Comparison of ENCODE assay signal across 20 cellular contexts in genomic region chr5:16453609-16454008, GRCh38. TPM values are rescaled to one million over a fixed set of nuclear protein-coding genes. Genes with fewer than 3 reads are reported as not detected.
DNase-seq lines count a peak whose midpoint lies in the region; ATAC-seq and TF ChIP-seq lines count a peak whose summit lies in the region.
"Had no signal": no experiment of that assay in that cellular context is flagged by ENCODE, and none has a peak within 500 bp of the region (broad histone marks: within the 10 kb centered on the region; RNA-seq: fewer than 3 reads in every experiment).

No MANE protein-coding gene starts in this region.

- intact Hi-C loops in OCI-LY7 (cut with micrococcal nuclease; ENCODE audit: unreplicated experiment) = no loop called here

- H3K27me3 ChIP-seq in GM23338 (ENCODE audit: insufficient read depth) (no peaks in the 10 kb centered on the region), endodermal cell (ENCODE audit: control insufficient read depth, insufficient read depth, low read length, poor library complexity, severe bottlenecking) (no peaks in the 10 kb centered on the region)
- H3K27me3 ChIP-seq: ascending aorta, pancreas, transverse colon had no signal

- no peak overlapping the region for H3K9ac ChIP-seq in endodermal cell (ENCODE audit: extremely low read depth, low read length, poor library complexity, severe bottlenecking)

- H3F3A ChIP-seq in GM23338 (replicated peaks; ENCODE audit: low read depth) = no peaks in the 10 kb centered on the region

- no TSS peak for BruUV-seq in OCI-LY7 (replicated peaks; lab: Mats Ljungman, UMichigan)

- H3K9me3 Mint-ChIP-seq in GM23338 (no peaks in the 10 kb centered on the region), endodermal cell (no peaks in the 10 kb centered on the region)
- H3K9me3 Mint-ChIP-seq: activated B cell treated with CpG ODN at 0.5 μM for 24 hours; activated CD4-positive, alpha-beta memory T cell treated with anti-CD3 and anti-CD28 coated beads, Interleukin-2, amount 10 ng/mL, durations not matched to agents 7 days and 5 days; activated naive CD4-positive, alpha-beta T cell treated with anti-CD3 and anti-CD28 coated beads, Interleukin-2, amount 10 ng/mL, durations not matched to agents 7 days and 5 days; naive thymus-derived CD4-positive, alpha-beta T cell; stimulated activated naive CD8-positive, alpha-beta T cell treated with anti-CD3 and anti-CD28 coated beads, Interleukin-15, Interleukin-2, amounts not matched to agents 100 ng/mL and 50 ng/mL, for 24 hours had no signal

- H3K4me1 Mint-ChIP-seq in GM23338 = peaks cover 7% of the 10 kb centered on the region; the same call in 1 of the 3 replicates
- H3K4me1 Mint-ChIP-seq in endodermal cell = peaks cover 17% of the 10 kb centered on the region

- POLR2A ChIA-PET in OCI-LY7 (lab: Charles Lee) = interaction anchor here (1.2 kb wide), 1 partner anchor 11 kb away, joined by 3 read pairs; no protein-coding TSS in a partner anchor

- H3K9me3 ChIP-seq in OCI-LY7 (ENCODE audit: low read length) (no peaks in the 10 kb centered on the region), endodermal cell (ENCODE audit: control insufficient read depth, low read length) (no peaks in the 10 kb centered on the region)
- H3K9me3 ChIP-seq: ascending aorta, pancreas, transverse colon had no signal

- H3K4me1 ChIP-seq in GM23338 (ENCODE audit: insufficient read depth) = no peaks in the 10 kb centered on the region
- H3K4me1 ChIP-seq in OCI-LY7 (ENCODE audit: insufficient read depth, low read length, poor library complexity, severe bottlenecking) = no peaks in the 10 kb centered on the region
- H3K4me1 ChIP-seq in endodermal cell (ENCODE audit: control insufficient read depth, insufficient read depth, low read length) = no peaks in the 10 kb centered on the region
- H3K4me1 ChIP-seq: ascending aorta had no signal

- no peak overlapping the region for H3K27ac ChIP-seq in C4-2B
- no peak overlapping the region for H3K27ac ChIP-seq in GM23338 (ENCODE audit: low read depth)
- no peak overlapping the region for H3K27ac ChIP-seq in OCI-LY7 (ENCODE audit: low read depth, low read length, poor library complexity, severe bottlenecking)
- no peak overlapping the region for H3K27ac ChIP-seq in endodermal cell (ENCODE audit: low read depth, low read length)
- H3K27ac ChIP-seq: ascending aorta, pancreas, transverse colon had no signal

- CTCF ChIA-PET in OCI-LY7 (lab: Charles Lee; ENCODE audit: unreplicated experiment) = no interaction called here

- H3K27me3 Mint-ChIP-seq in GM23338 (ENCODE audit: insufficient read depth, low read depth, poor library complexity) (no peaks in the 10 kb centered on the region), endodermal cell (ENCODE audit: insufficient read depth) (no peaks in the 10 kb centered on the region)
- H3K27me3 Mint-ChIP-seq: activated B cell treated with CpG ODN at 0.5 μM for 24 hours; activated CD4-positive, alpha-beta memory T cell treated with anti-CD3 and anti-CD28 coated beads, Interleukin-2, amount 10 ng/mL, durations not matched to agents 7 days and 5 days; activated naive CD4-positive, alpha-beta T cell treated with anti-CD3 and anti-CD28 coated beads, Interleukin-2, amount 10 ng/mL, durations not matched to agents 7 days and 5 days; naive thymus-derived CD4-positive, alpha-beta T cell; stimulated activated naive CD8-positive, alpha-beta T cell treated with anti-CD3 and anti-CD28 coated beads, Interleukin-15, Interleukin-2, amounts not matched to agents 100 ng/mL and 50 ng/mL, for 24 hours had no signal

- no peak overlapping the region for H3K27ac Mint-ChIP-seq in GM23338
- H3K27ac Mint-ChIP-seq in endodermal cell = no peak overlapping the region
- H3K27ac Mint-ChIP-seq: activated B cell treated with CpG ODN at 0.5 μM for 24 hours; activated CD4-positive, alpha-beta memory T cell treated with anti-CD3 and anti-CD28 coated beads, Interleukin-2, amount 10 ng/mL, durations not matched to agents 7 days and 5 days; activated naive CD4-positive, alpha-beta T cell treated with anti-CD3 and anti-CD28 coated beads, Interleukin-2, amount 10 ng/mL, durations not matched to agents 7 days and 5 days had no signal

- H4K20me1 ChIP-seq in GM23338 (replicated peaks; ENCODE audit: insufficient read depth) (no peaks in the 10 kb centered on the region), OCI-LY7 (ENCODE audit: insufficient read depth, low read length) (peaks cover 12% of the 10 kb centered on the region; the same call in 1 of the 2 replicates)

- in situ Hi-C loops in GM13977 (cut with MboI; ENCODE audit: low pct_unique_long_range_greater_than_20kb, low sequenced_read_pairs, unreplicated experiment) = loop anchor here (25.0 kb wide), 1 partner anchor 291 kb away; no protein-coding TSS in a partner anchor

- ATAC-seq in GM23338 = no peak
- ATAC-seq: naive thymus-derived CD4-positive, alpha-beta T cell had no signal

- DNase-seq in GM23338 (ENCODE audit: low spot score) (peak; percentile 23), OCI-LY7 (ENCODE audit: low spot score) (no peak), endodermal cell (no peak), GM13977 (ENCODE audit: low spot score) (no peak), OCI-M2 (lab: John Stamatoyannopoulos, UW; ENCODE audit: unreplicated experiment) (no peak)
- no peak for DNase-seq in stimulated activated CD4-positive, alpha-beta T cell treated with anti-CD3 and anti-CD28 coated beads, Interleukin-4, amount 100 ng/mL, for 24 hours
- DNase-seq: activated B cell treated with CpG ODN at 0.5 μM for 24 hours; activated CD4-positive, alpha-beta memory T cell treated with anti-CD3 and anti-CD28 coated beads, Interleukin-2, amount 10 ng/mL, durations not matched to agents 7 days and 5 days; activated naive CD4-positive, alpha-beta T cell treated with anti-CD3 and anti-CD28 coated beads, Interleukin-2, amount 10 ng/mL, durations not matched to agents 7 days and 5 days; activated T-cell treated with anti-CD3 and anti-CD28 coated beads, Interleukin-2, amount 50 U/mL, for 1 hour; head of caudate nucleus; mammary epithelial cell; naive thymus-derived CD4-positive, alpha-beta T cell; NCI-H1436 treated with DMSO at 0.1 percent for 48 hours; NCI-H345; pancreas; transverse colon had no signal

- no peak overlapping the region for H3K4me3 Mint-ChIP-seq in GM23338
- H3K4me3 Mint-ChIP-seq in endodermal cell = no peak overlapping the region
- H3K4me3 Mint-ChIP-seq: activated B cell treated with CpG ODN at 0.5 μM for 24 hours; activated CD4-positive, alpha-beta memory T cell treated with anti-CD3 and anti-CD28 coated beads, Interleukin-2, amount 10 ng/mL, durations not matched to agents 7 days and 5 days; activated naive CD4-positive, alpha-beta T cell treated with anti-CD3 and anti-CD28 coated beads, Interleukin-2, amount 10 ng/mL, durations not matched to agents 7 days and 5 days; naive thymus-derived CD4-positive, alpha-beta T cell; stimulated activated naive CD8-positive, alpha-beta T cell treated with anti-CD3 and anti-CD28 coated beads, Interleukin-15, Interleukin-2, amounts not matched to agents 100 ng/mL and 50 ng/mL, for 24 hours had no signal

- H3K79me2 ChIP-seq in GM23338 (replicated peaks; ENCODE audit: insufficient read depth) (peaks cover 26% of the 10 kb centered on the region), OCI-LY7 (ENCODE audit: insufficient read depth, low read depth, low read length) (peaks cover 18% of the 10 kb centered on the region; the same call in 1 of the 2 replicates)

- H3K9me2 ChIP-seq in GM23338 (ENCODE audit: insufficient read depth) = no peaks in the 10 kb centered on the region
- no peaks in the 10 kb centered on the region for H3K9me2 ChIP-seq in OCI-LY7 (ENCODE audit: insufficient read depth, low read length)

- H3K36me3 ChIP-seq in GM23338 (ENCODE audit: insufficient read depth) (peaks cover 13% of the 10 kb centered on the region; the same call in 1 of the 2 replicates), OCI-LY7 (ENCODE audit: insufficient read depth, low read length) (peaks cover 96% of the 10 kb centered on the region), endodermal cell (ENCODE audit: control insufficient read depth, insufficient read depth, low read length) (peaks cover 94% of the 10 kb centered on the region)

- H3K4me3 ChIP-seq in GM23338 (no peak overlapping the region), OCI-LY7 (ENCODE audit: low read depth, low read length, poor library complexity, severe bottlenecking) (no peak overlapping the region), endodermal cell (ENCODE audit: low read length) (no peak overlapping the region)
- H3K4me3 ChIP-seq: ascending aorta, pancreas, transverse colon had no signal

- TF ChIP-seq CTCF in C4-2B (conservative IDR thresholded peaks at IDR 0.05) (peak; percentile 12), GM23338 (conservative IDR thresholded peaks at IDR 0.05; ENCODE audit: low read depth in 2 of 2) (peak; percentile 25 to 51; a peak in 3 of 4 replicates), OCI-LY7 (conservative IDR thresholded peaks at IDR 0.05; ENCODE audit: low read length) (0 out of 2 replicates have a peak, but pooled peaks have one; percentile 23), endodermal cell (conservative IDR thresholded peaks at IDR 0.05) (peak; percentile 72), GM13977 (IDR thresholded peaks at IDR 0.05; ENCODE audit: extremely low read depth, insufficient read depth, missing control alignments) (no peak)

- H2AFZ ChIP-seq in GM23338 (no peak overlapping the region), OCI-LY7 (ENCODE audit: low read length) (no peak overlapping the region)

- H3K4me2 ChIP-seq in GM23338 = no peak overlapping the region
- no peak overlapping the region for H3K4me2 ChIP-seq in OCI-LY7 (ENCODE audit: low read length)

- H3K36me3 Mint-ChIP-seq in GM23338 (ENCODE audit: low read depth) (peaks cover 68% of the 10 kb centered on the region), endodermal cell (ENCODE audit: low read depth) (peaks cover 63% of the 10 kb centered on the region)

TF ChIP-seq in GM23338, 12 proteins besides CTCF, POLR2A, EP300 and RAD21 (continues in another document):
- TF ChIP-seq POLR2AphosphoS5 (IDR thresholded peaks at IDR 0.05; ENCODE audit: low read depth) = no peak
- TF ChIP-seq, protein P1, sequence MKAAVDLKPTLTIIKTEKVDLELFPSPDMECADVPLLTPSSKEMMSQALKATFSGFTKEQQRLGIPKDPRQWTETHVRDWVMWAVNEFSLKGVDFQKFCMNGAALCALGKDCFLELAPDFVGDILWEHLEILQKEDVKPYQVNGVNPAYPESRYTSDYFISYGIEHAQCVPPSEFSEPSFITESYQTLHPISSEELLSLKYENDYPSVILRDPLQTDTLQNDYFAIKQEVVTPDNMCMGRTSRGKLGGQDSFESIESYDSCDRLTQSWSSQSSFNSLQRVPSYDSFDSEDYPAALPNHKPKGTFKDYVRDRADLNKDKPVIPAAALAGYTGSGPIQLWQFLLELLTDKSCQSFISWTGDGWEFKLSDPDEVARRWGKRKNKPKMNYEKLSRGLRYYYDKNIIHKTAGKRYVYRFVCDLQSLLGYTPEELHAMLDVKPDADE (IDR thresholded peaks at IDR 0.05) = no peak
- no peak for TF ChIP-seq CREB1 (CRISPR knock-in tag; IDR thresholded peaks at IDR 0.05; ENCODE audit: low read depth)

RNA-seq across cellular contexts. Expression of gene ZNF622, which starts 12.0 kb away (rescaled TPM):
- total RNA-seq in GM23338 (2014; rRNA removed; shearing (Covaris generic)) = 26.8 and 30.7 TPM in 2 replicates
- 18.8 and 20.1 TPM in 2 replicates for polyA plus RNA-seq in GM23338 (2016; fragmentation: Nextera tagmentation; extraction: Ambion mirVana)
- 25.7 and 30.5 TPM in 2 replicates for total RNA-seq in OCI-LY7 (2014; rRNA removed; shearing (Covaris generic))
- total RNA-seq in OCI-LY7 (2022) (28.3 and 32.9 TPM in 2 replicates), endodermal cell (10 to 100 TPM; 27.3 to 28.6 TPM)
- 22.2 TPM for polyA plus RNA-seq in endodermal cell (2013, experiment 1 of 2)
- 21.0 TPM for polyA plus RNA-seq in endodermal cell (2013, experiment 2 of 2)
